15 cellular contexts compared by ENCODE assay signal in genomic region chr2:70570041-70570661, GRCh38. TPM values are rescaled to one million over a fixed set of nuclear protein-coding genes. Genes with fewer than 3 reads are reported as not detected.
DNase-seq lines count a peak whose midpoint lies in the region; ATAC-seq, FAIRE-seq and TF ChIP-seq lines count a peak whose summit lies in the region.
"Had no signal": no experiment of that assay in that cellular context is flagged by ENCODE, and none has a peak within 500 bp of the region (broad histone marks: within the 10 kb centered on the region; RNA-seq: fewer than 3 reads in every experiment).

No MANE protein-coding gene starts in this region.

- DNase-seq in Calu3 (peak; percentile 66), LHCN-M2 (ENCODE audit: low read depth) (peak; percentile 23), bronchial epithelial cell (ENCODE audit: low read depth) (peak; percentile 99), lower lobe of right lung (peak; percentile 53), NCI-H1417 treated with DMSO at 0.1 percent for 48 hours (lab: John Stamatoyannopoulos, UW) (no peak), NCI-H2081 treated with DMSO at 0.1 percent for 48 hours (lab: John Stamatoyannopoulos, UW) (no peak), Kasumi-1 (lab: John Stamatoyannopoulos, UW) (no peak), aorta (no peak)
- DNase-seq: activated CD8-positive, alpha-beta memory T cell treated with anti-CD3 and anti-CD28 coated beads, Interleukin-2, amount 10 ng/mL, durations not matched to agents 7 days and 5 days; activated naive CD4-positive, alpha-beta T cell treated with anti-CD3 and anti-CD28 coated beads for 36 hours; NCI-H69; SHP77 treated with DMSO at 0.1 percent for 48 hours had no signal

- ATAC-seq in lower lobe of right lung: peak; percentile 57 to 73
- ATAC-seq in aorta (ENCODE audit: low FRiP score): no peak
- ATAC-seq: activated CD8-positive, alpha-beta memory T cell treated with anti-CD3 and anti-CD28 coated beads, Interleukin-2, amount 10 ng/mL, durations not matched to agents 7 days and 5 days had no signal

- H3K9me3 Mint-ChIP-seq in Calu3 (ENCODE audit: low read depth, unreplicated experiment): no peaks in the 10 kb centered on the region
- H3K9me3 Mint-ChIP-seq: activated naive CD4-positive, alpha-beta T cell treated with anti-CD3 and anti-CD28 coated beads for 36 hours had no signal

- no peaks in the 10 kb centered on the region for H3K36me3 Mint-ChIP-seq in Calu3 (ENCODE audit: insufficient read depth, unreplicated experiment)
- H3K36me3 Mint-ChIP-seq: activated CD8-positive, alpha-beta memory T cell treated with anti-CD3 and anti-CD28 coated beads, Interleukin-2, amount 10 ng/mL, durations not matched to agents 7 days and 5 days had no signal

- WGBS in aorta, 2 donors: 46 to 63% methylated on average over 7 of the region's 7 CpGs

- no TSS peak for BruUV-seq in Calu3 (replicated peaks; lab: Mats Ljungman, UMichigan)

- no peak overlapping the region for H3K4me3 Mint-ChIP-seq in Calu3 (ENCODE audit: low read depth, unreplicated experiment)
- H3K4me3 Mint-ChIP-seq: activated CD8-positive, alpha-beta memory T cell treated with anti-CD3 and anti-CD28 coated beads, Interleukin-2, amount 10 ng/mL, durations not matched to agents 7 days and 5 days; activated naive CD4-positive, alpha-beta T cell treated with anti-CD3 and anti-CD28 coated beads for 36 hours; B cell had no signal

- H3K36me3 ChIP-seq in bronchial epithelial cell (ENCODE audit: control insufficient read depth, insufficient read depth, low read length) (no peaks in the 10 kb centered on the region), lower lobe of right lung (no peaks in the 10 kb centered on the region), aorta (ENCODE audit: control insufficient read depth in 1 of 2, insufficient read depth in 2 of 2, low read length in 1 of 2) (no peaks in the 10 kb centered on the region)
- H3K36me3 ChIP-seq: HAP-1 had no signal

- FAIRE-seq in bronchial epithelial cell (lab: Jason Lieb, UNC): peak; percentile 76

- no peaks in the 10 kb centered on the region for H3K27me3 Mint-ChIP-seq in Calu3 (ENCODE audit: unreplicated experiment)
- H3K27me3 Mint-ChIP-seq: progenitor cell of endocrine pancreas had no signal

- intact Hi-C loops in Calu3 (cut with micrococcal nuclease; ENCODE audit: unreplicated experiment): no loop called here
- intact Hi-C loops in lower lobe of right lung (cut with DNase I): no loop called here
- intact Hi-C loops in aorta (cut with DNase I): no loop called here

- no peak overlapping the region for H3K4me3 ChIP-seq in bronchial epithelial cell (ENCODE audit: low read depth, low read length)
- H3K4me3 ChIP-seq in lower lobe of right lung: no peak overlapping the region
- no peak overlapping the region for H3K4me3 ChIP-seq in aorta (ENCODE audit: low read length in 2 of 2)
- H3K4me3 ChIP-seq: HAP-1 had no signal

- H3K4me1 Mint-ChIP-seq in Calu3 (ENCODE audit: low read depth, unreplicated experiment): peaks cover 25% of the 10 kb centered on the region
- H3K4me1 Mint-ChIP-seq: B cell had no signal

- H3K9me3 ChIP-seq in lower lobe of right lung (no peaks in the 10 kb centered on the region), aorta (ENCODE audit: control insufficient read depth, low read length) (peaks cover 3% of the 10 kb centered on the region)
- H3K9me3 ChIP-seq: HAP-1 had no signal

- H3K4me1 ChIP-seq in lower lobe of right lung (no peaks in the 10 kb centered on the region), aorta (ENCODE audit: control insufficient read depth in 1 of 2, insufficient read depth in 2 of 2, low read length in 2 of 2) (no peaks in the 10 kb centered on the region)
- H3K4me1 ChIP-seq: HAP-1 had no signal

- no peak overlapping the region for H3K27ac Mint-ChIP-seq in Calu3 (ENCODE audit: unreplicated experiment)
- H3K27ac Mint-ChIP-seq: activated CD8-positive, alpha-beta memory T cell treated with anti-CD3 and anti-CD28 coated beads, Interleukin-2, amount 10 ng/mL, durations not matched to agents 7 days and 5 days; activated naive CD4-positive, alpha-beta T cell treated with anti-CD3 and anti-CD28 coated beads for 36 hours; B cell; progenitor cell of endocrine pancreas had no signal

- TF ChIP-seq CTCF in Calu3 (IDR thresholded peaks at IDR 0.05; ENCODE audit: unreplicated experiment) (no peak), bronchial epithelial cell (IDR thresholded peaks at IDR 0.05; ENCODE audit: insufficient read depth, low read length, severe bottlenecking) (no peak), lower lobe of right lung (IDR thresholded peaks at IDR 0.05) (no peak)

- CTCF ChIA-PET in Calu3 (lab: Charles Lee): interaction anchor here (0.9 to 2.0 kb wide), 2 partner anchors 12 to 47 kb away, joined by 3 to 4 read pairs; no protein-coding TSS in a partner anchor

- H3K27me3 ChIP-seq in bronchial epithelial cell (ENCODE audit: control insufficient read depth, insufficient read depth, low read length) (no peaks in the 10 kb centered on the region), lower lobe of right lung (ENCODE audit: low read depth) (peaks cover 3% of the 10 kb centered on the region), aorta (ENCODE audit: control insufficient read depth in 1 of 2, insufficient read depth in 2 of 2, low read length in 1 of 2) (peaks cover 0 to 3% of the 10 kb centered on the region in 2 donors)

- no peak overlapping the region for H3K27ac ChIP-seq in lower lobe of right lung
- H3K27ac ChIP-seq in aorta (ENCODE audit: low read depth in 1 of 2, low read length in 2 of 2): no peak overlapping the region

RNA-seq across cellular contexts. Expression of gene TGFA, which starts 16.5 kb away (rescaled TPM):
- total RNA-seq in Calu3 (2022) (80.0 and 104 TPM in 2 replicates), LHCN-M2 (2014; rRNA removed) (not detected in 2 replicates), bronchial epithelial cell (85.3 and 111 TPM in 2 replicates), lower lobe of right lung (8.2 TPM), aorta (1 to 10 TPM; 2.0 to 2.5 TPM)
- polyA plus RNA-seq in LHCN-M2 (2012): not detected
- 1 to 10 TPM in 1 of 2 donors, under 1 TPM in 1; 0.13 to 1.3 TPM for polyA plus RNA-seq in aorta
- total RNA-seq: activated CD8-positive, alpha-beta memory T cell treated with anti-CD3 and anti-CD28 coated beads, Interleukin-2, amount 10 ng/mL, durations not matched to agents 7 days and 5 days; B cell had no signal

Comparison
In these comparisons a context has a peak if more than half of its experiments do, and no peak if none do; other contexts are left out.
1. DNase-seq: peak in Calu3 (single experiment), LHCN-M2 (single experiment), bronchial epithelial cell (single experiment) and lower lobe of right lung (single experiment); none in NCI-H1417 treated with DMSO at 0.1 percent for 48 hours (single experiment), NCI-H2081 treated with DMSO at 0.1 percent for 48 hours (single experiment), Kasumi-1 (0 of 2) and aorta (0 of 2).